Comparison of ENCODE assay signal across 8 cellular contexts in the genomic region with DNA sequence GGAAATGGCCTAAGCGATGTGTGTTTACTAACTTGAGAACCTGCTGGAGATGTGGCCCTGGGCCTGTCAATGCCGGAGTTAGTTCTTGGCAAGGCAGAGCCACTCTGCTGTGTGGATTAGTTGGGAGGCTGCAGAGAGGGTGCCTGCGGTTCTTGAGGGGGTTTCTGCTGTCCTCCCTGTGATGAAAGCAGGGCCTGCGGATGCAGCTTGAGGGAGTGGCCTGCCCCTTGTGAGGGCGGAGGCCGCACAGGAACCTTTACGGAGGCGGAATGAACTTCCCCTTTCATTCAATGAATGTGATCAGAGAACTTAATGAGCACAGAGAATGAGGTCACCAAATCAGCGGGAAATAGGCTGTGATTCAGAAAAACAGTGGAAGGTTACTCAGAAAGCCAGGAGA. TPM values are rescaled to one million over a fixed set of nuclear protein-coding genes. Genes with fewer than 3 reads are reported as not detected.
DNase-seq lines count a peak whose midpoint lies in the region; ATAC-seq and TF ChIP-seq lines count a peak whose summit lies in the region.

No MANE protein-coding gene starts in this region.

- no peak overlapping the region for H3K4me3 ChIP-seq in neural progenitor cell

- H3K36me3 Mint-ChIP-seq in activated naive CD8-positive, alpha-beta T cell, result no peaks in the 10 kb centered on the region
- H3K36me3 Mint-ChIP-seq in neural progenitor cell, result peaks cover 3% of the 10 kb centered on the region

- H3K4me3 Mint-ChIP-seq in activated naive CD8-positive, alpha-beta T cell, result no peak overlapping the region
- peak overlapping the region; percentile 23 for H3K4me3 Mint-ChIP-seq in neural progenitor cell

- TF ChIP-seq CTCF in neural progenitor cell (IDR thresholded peaks at IDR 0.05), result no peak

- H3F3A ChIP-seq in neural progenitor cell (ENCODE audit: low read depth), result peaks cover 11% of the 10 kb centered on the region

- no peak overlapping the region for H3K9ac ChIP-seq in neural progenitor cell

- H3K27ac ChIP-seq in neural progenitor cell, result peak overlapping the region; percentile 7

- DNase-seq in HS-5 (ENCODE audit: low read depth) (peak; percentile 31), neural progenitor cell (ENCODE audit: low spot score) (peak; percentile 54), NAMALWA (ENCODE audit: low spot score) (no peak), posterior vena cava (ENCODE audit: low spot score) (no peak)
- no peak for DNase-seq in central memory CD4-positive, alpha-beta T cell

- H3K4me1 ChIP-seq in neural progenitor cell, result peaks cover 14% of the 10 kb centered on the region

- peaks cover 13% of the 10 kb centered on the region for H3K4me1 Mint-ChIP-seq in activated naive CD8-positive, alpha-beta T cell (ENCODE audit: low read depth)
- peaks cover 36% of the 10 kb centered on the region for H3K4me1 Mint-ChIP-seq in neural progenitor cell

- peak overlapping the region; percentile 36 for H3K27ac Mint-ChIP-seq in activated naive CD8-positive, alpha-beta T cell
- H3K27ac Mint-ChIP-seq in neural progenitor cell, result peak overlapping the region; percentile 32

- no peaks in the 10 kb centered on the region for H4K20me1 ChIP-seq in neural progenitor cell (ENCODE audit: low read depth)

- no peaks in the 10 kb centered on the region for H3K27me3 ChIP-seq in neural progenitor cell

- H3K79me2 ChIP-seq in neural progenitor cell (ENCODE audit: low read depth), result no peaks in the 10 kb centered on the region

- no peaks in the 10 kb centered on the region for H3K36me3 ChIP-seq in neural progenitor cell

- intact Hi-C loops in posterior vena cava (cut with DNase I), result no loop called here

- ATAC-seq in GM18909 (IDR thresholded peaks at IDR 0.05; ENCODE audit: poor library complexity, unreplicated experiment) (peak; percentile 64), HG02970 (IDR thresholded peaks at IDR 0.05; ENCODE audit: low FRiP score, unreplicated experiment) (no peak)

- H3K27me3 Mint-ChIP-seq in activated naive CD8-positive, alpha-beta T cell, result no peaks in the 10 kb centered on the region
- peaks cover 8% of the 10 kb centered on the region for H3K27me3 Mint-ChIP-seq in neural progenitor cell (ENCODE audit: insufficient read depth, low read depth)

- no peaks in the 10 kb centered on the region for H3K9me3 Mint-ChIP-seq in activated naive CD8-positive, alpha-beta T cell (ENCODE audit: low read depth)
- peaks cover 8% of the 10 kb centered on the region for H3K9me3 Mint-ChIP-seq in neural progenitor cell

- peak overlapping the region; percentile 64 for H2AFZ ChIP-seq in neural progenitor cell (replicated peaks)

- peak overlapping the region; percentile 34 for H3K4me2 ChIP-seq in neural progenitor cell

- no peaks in the 10 kb centered on the region for H3K9me3 ChIP-seq in neural progenitor cell (ENCODE audit: low read depth)

RNA-seq across cellular contexts. Expression of a gene that starts 47.2 kb away (rescaled TPM):
- total RNA-seq in neural progenitor cell (ENCODE audit: low replicate concordance), result not detected in 2 replicates
- total RNA-seq in posterior vena cava, result under 1 TPM in 1 of 2 donors, not detected in 1; 0.29 TPM

Comparison
In these comparisons a context has a peak if more than half of its experiments do, and no peak if none do; other contexts are left out.
1. DNase-seq: peak in HS-5 (single experiment) and neural progenitor cell (single experiment); none in central memory CD4-positive, alpha-beta T cell (single experiment), NAMALWA (single experiment) and posterior vena cava (single experiment).